ENCODE assay signal across 8 cellular contexts in genomic region chr1:160981584-160982411, GRCh38. TPM values are rescaled to one million over a fixed set of nuclear protein-coding genes. Genes with fewer than 3 reads are reported as not detected.
DNase-seq lines count a peak whose midpoint lies in the region; ATAC-seq and TF ChIP-seq lines count a peak whose summit lies in the region.

No MANE protein-coding gene starts in this region.

- no peaks in the 10 kb centered on the region; the same call in 1 of the 2 replicates for H3K36me3 ChIP-seq in RWPE2 (ENCODE audit: low read depth)

- H3K4me3 ChIP-seq in RWPE2 (ENCODE audit: severe bottlenecking), result no peak overlapping the region
- H3K4me3 ChIP-seq in dorsolateral prefrontal cortex, result peak overlapping the region in 58 of 59 donors; percentile 15 to 68 (median 46)

- H3K9me3 Mint-ChIP-seq in CD4-positive, alpha-beta T cell, result no peaks in the 10 kb centered on the region
- H3K9me3 Mint-ChIP-seq in natural killer cell treated with Interleukin-12 subunit alpha and Interleukin-12 subunit beta and Interleukin-15 and Interleukin-18, amount 100 ng/mL, for 72 hours, result no peaks in the 10 kb centered on the region

- no peak overlapping the region for H3K4me3 Mint-ChIP-seq in CD4-positive, alpha-beta T cell
- H3K4me3 Mint-ChIP-seq in natural killer cell treated with Interleukin-12 subunit alpha and Interleukin-12 subunit beta and Interleukin-15 and Interleukin-18, amount 100 ng/mL, for 72 hours, result peak overlapping the region; percentile 41

- no peak for DNase-seq in CD4-positive, alpha-beta T cell
- DNase-seq in RWPE2 (ENCODE audit: low spot score) (no peak), dorsolateral prefrontal cortex (no peak), GM10248 (ENCODE audit: extremely low spot score) (no peak), occipital lobe (lab: John Stamatoyannopoulos, UW) (no peak)
- no peak for DNase-seq in natural killer cell treated with Interleukin-12 subunit alpha and Interleukin-12 subunit beta and Interleukin-15 and Interleukin-18, amount 100 ng/mL, for 72 hours (ENCODE audit: low spot score)
- no peak for DNase-seq in activated effector memory CD4-positive, alpha-beta T cell treated with Interleukin-2 at 50 U/mL for 16 hours

- H3K27me3 Mint-ChIP-seq in CD4-positive, alpha-beta T cell, result peaks cover 35% of the 10 kb centered on the region
- peaks cover 22 to 23% of the 10 kb centered on the region in 2 donors for H3K27me3 Mint-ChIP-seq in natural killer cell treated with Interleukin-12 subunit alpha and Interleukin-12 subunit beta and Interleukin-15 and Interleukin-18, amount 100 ng/mL, for 72 hours

- H3K27ac Mint-ChIP-seq in CD4-positive, alpha-beta T cell, result no peak overlapping the region
- H3K27ac Mint-ChIP-seq in natural killer cell treated with Interleukin-12 subunit alpha and Interleukin-12 subunit beta and Interleukin-15 and Interleukin-18, amount 100 ng/mL, for 72 hours, result no peak overlapping the region

- peak; percentile 44 for ATAC-seq in CD4-positive, alpha-beta T cell (ENCODE audit: poor library complexity)
- ATAC-seq in RWPE2 (ENCODE audit: low read depth) (peak; percentile 41; the same call in 2 of the 3 replicates), HG03039 (IDR thresholded peaks at IDR 0.05; ENCODE audit: unreplicated experiment) (no peak)
- peak in 1 of 2 donors; percentile 56 for ATAC-seq in natural killer cell treated with Interleukin-12 subunit alpha and Interleukin-12 subunit beta and Interleukin-15 and Interleukin-18, amount 100 ng/mL, for 72 hours

- no peaks in the 10 kb centered on the region for H3K9me3 ChIP-seq in CD4-positive, alpha-beta T cell (ENCODE audit: control insufficient read depth, low read length)
- no peaks in the 10 kb centered on the region for H3K9me3 ChIP-seq in RWPE2 (ENCODE audit: severe bottlenecking)

- H3K27ac ChIP-seq in CD4-positive, alpha-beta T cell (ENCODE audit: low read depth, low read length), result no peak overlapping the region
- H3K27ac ChIP-seq in RWPE2 (ENCODE audit: poor library complexity, severe bottlenecking), result no peak overlapping the region
- H3K27ac ChIP-seq in dorsolateral prefrontal cortex, result no peak overlapping the region

- peaks cover 18% of the 10 kb centered on the region for H3K27me3 ChIP-seq in CD4-positive, alpha-beta T cell (ENCODE audit: control insufficient read depth, insufficient read depth, low read length)
- H3K27me3 ChIP-seq in RWPE2 (ENCODE audit: insufficient read depth, poor library complexity, severe bottlenecking), result peaks cover 15% of the 10 kb centered on the region
- H3K27me3 ChIP-seq in dorsolateral prefrontal cortex, result peaks cover 0 to 33% (median 7%) of the 10 kb centered on the region in 45 donors

- no peak for TF ChIP-seq CTCF in CD4-positive, alpha-beta T cell (IDR thresholded peaks at IDR 0.05)
- no peak for TF ChIP-seq CTCF in RWPE2 (IDR thresholded peaks at IDR 0.05; ENCODE audit: poor library complexity, severe bottlenecking)
- TF ChIP-seq CTCF in dorsolateral prefrontal cortex (IDR thresholded peaks at IDR 0.05 in 54 of 56, conservative IDR thresholded peaks at IDR 0.05 in 2 of 56; ENCODE audit: low read depth in 1 of 56, partially characterized antibody in 56 of 56), result no peak
- TF ChIP-seq CTCF in GM10248 (IDR thresholded peaks at IDR 0.05; ENCODE audit: control extremely low read depth, extremely low read depth, low read depth, missing control alignments), result no peak

- no peaks in the 10 kb centered on the region for H3K36me3 Mint-ChIP-seq in CD4-positive, alpha-beta T cell (ENCODE audit: low read depth)
- no peaks in the 10 kb centered on the region for H3K36me3 Mint-ChIP-seq in natural killer cell treated with Interleukin-12 subunit alpha and Interleukin-12 subunit beta and Interleukin-15 and Interleukin-18, amount 100 ng/mL, for 72 hours

- no peaks in the 10 kb centered on the region for H3K4me1 Mint-ChIP-seq in CD4-positive, alpha-beta T cell (ENCODE audit: low read depth)
- peaks cover 0 to 6% of the 10 kb centered on the region in 2 donors for H3K4me1 Mint-ChIP-seq in natural killer cell treated with Interleukin-12 subunit alpha and Interleukin-12 subunit beta and Interleukin-15 and Interleukin-18, amount 100 ng/mL, for 72 hours (ENCODE audit: low read depth in 2 of 2)

- intact Hi-C loops in CD4-positive, alpha-beta T cell (cut with DNase I, micrococcal nuclease), result no loop called here
- intact Hi-C loops in dorsolateral prefrontal cortex (cut with DNase I), result loop anchor here in 1 of 2 donors (10.0 kb wide), 1 partner anchor 257 kb away; no protein-coding TSS in a partner anchor

- POLR2A ChIA-PET in CD4-positive, alpha-beta T cell (lab: Charles Lee), result interaction anchor here (1.0 kb wide), 1 partner anchor 64 kb away, joined by 3 read pairs; the partner anchor contains the start of gene USF1
- POLR2A ChIA-PET in GM10248 (lab: Yijun Ruan, JAX), result no interaction called here

- CTCF ChIA-PET in CD4-positive, alpha-beta T cell (lab: Charles Lee), result no interaction called here
- CTCF ChIA-PET in GM10248 (lab: Yijun Ruan, JAX), result interaction anchor here (1.0 kb wide), 1 partner anchor 145 kb away, joined by 3 read pairs; no protein-coding TSS in a partner anchor

- H3K4me1 ChIP-seq in RWPE2 (ENCODE audit: insufficient read depth, poor library complexity, severe bottlenecking), result no peaks in the 10 kb centered on the region

RNA-seq across cellular contexts. Expression of gene ITLN2, which starts 27.2 kb away (rescaled TPM):
- not detected for total RNA-seq in CD4-positive, alpha-beta T cell
- not detected for total RNA-seq in dorsolateral prefrontal cortex
- not detected for total RNA-seq in natural killer cell treated with Interleukin-12 subunit alpha and Interleukin-12 subunit beta and Interleukin-15 and Interleukin-18, amount 100 ng/mL, for 72 hours
- total RNA-seq in occipital lobe, result not detected

RNA-seq across cellular contexts. Expression of gene F11R, which starts 39.2 kb away (rescaled TPM):
- total RNA-seq in CD4-positive, alpha-beta T cell, result 10 to 100 TPM; 15.2 to 16.2 TPM
- total RNA-seq in dorsolateral prefrontal cortex (10 to 100 TPM in 50 of 120 experiments, 1 to 10 TPM in 70; 3.7 to 25.4 (median 8.9) TPM), occipital lobe (10.9 TPM)
- total RNA-seq in natural killer cell treated with Interleukin-12 subunit alpha and Interleukin-12 subunit beta and Interleukin-15 and Interleukin-18, amount 100 ng/mL, for 72 hours, result 10 to 100 TPM; 11.0 to 25.9 TPM

RNA-seq across cellular contexts. Expression of gene TSTD1, which starts 57.0 kb away (rescaled TPM):
- total RNA-seq in CD4-positive, alpha-beta T cell, result 10 to 100 TPM; 38.0 to 40.3 TPM
- 10 to 100 TPM in 115 of 120 experiments, 1 to 10 TPM in 5; 5.0 to 39.7 (median 19.9) TPM for total RNA-seq in dorsolateral prefrontal cortex
- total RNA-seq in natural killer cell treated with Interleukin-12 subunit alpha and Interleukin-12 subunit beta and Interleukin-15 and Interleukin-18, amount 100 ng/mL, for 72 hours, result 10 to 100 TPM; 10.5 to 47.2 TPM
- 42.6 TPM for total RNA-seq in occipital lobe
